Comparison of ENCODE assay signal across 8 cellular contexts in genomic region chr16:47144559-47144877, GRCh38.
DNase-seq lines count a peak whose midpoint lies in the region; ATAC-seq and TF ChIP-seq lines count a peak whose summit lies in the region.

No MANE protein-coding gene starts in this region.

- H3K4me3 ChIP-seq in foreskin fibroblast (ENCODE audit: low read depth in 1 of 2, low read length in 2 of 2) (peak overlapping the region; percentile 58 to 62), retinal pigment epithelial cell (ENCODE audit: low read length) (peak overlapping the region; percentile 53)

- TF ChIP-seq CTCF in foreskin fibroblast (IDR thresholded peaks at IDR 0.05; ENCODE audit: low read depth, low read length) (no peak), retinal pigment epithelial cell (conservative IDR thresholded peaks at IDR 0.05; ENCODE audit: low read depth, low read length) (no peak)

- peak; percentile 0 for ATAC-seq in GM18511 (IDR thresholded peaks at IDR 0.05; ENCODE audit: unreplicated experiment)

- DNase-seq in SHP77 treated with DMSO at 0.1 percent for 48 hours (lab: John Stamatoyannopoulos, UW) (peak; percentile 72), foreskin fibroblast (no peak), retinal pigment epithelial cell (ENCODE audit: low read depth) (no peak), GDM1 (lab: John Stamatoyannopoulos, UW) (no peak), foreskin melanocyte (no peak), NCI-H2081 treated with DMSO at 0.1 percent for 48 hours (lab: John Stamatoyannopoulos, UW) (no peak), NCI-H226 (no peak)
